In the genomic region with DNA sequence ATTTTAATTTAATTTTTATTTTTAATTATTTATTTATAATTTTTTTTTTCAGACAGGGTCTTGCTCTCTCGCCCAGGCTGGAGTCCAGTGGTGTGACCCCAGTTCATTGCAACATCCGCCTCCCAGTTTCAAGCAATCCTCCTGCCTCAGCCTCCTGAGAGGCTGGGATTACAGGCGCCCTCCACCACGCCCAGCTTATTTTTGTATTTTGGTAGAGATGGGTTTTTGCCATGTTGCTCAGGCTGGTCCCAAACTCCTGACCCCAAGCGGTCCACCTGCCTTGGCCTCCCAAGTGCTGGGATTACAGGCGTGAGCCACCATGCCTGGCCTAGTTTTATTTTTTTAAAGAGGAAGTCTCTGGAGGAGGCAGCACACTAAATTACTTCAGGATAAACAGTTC, we compare ENCODE assay signal across 28 cellular contexts.
"Had no signal": no experiment of that assay in that cellular context is flagged by ENCODE, and none has a peak within 500 bp of the region (broad histone marks: within the 10 kb centered on the region; RNA-seq: fewer than 3 reads in every experiment).

No MANE protein-coding gene starts in this region.

- H3K27me3 Mint-ChIP-seq: dendritic cell treated with granulocyte-macrophage colony-stimulating factor and Interleukin-4, amounts not matched to agents 40 ng/mL and 50 ng/mL, for 4 days; naive B cell; natural killer cell treated with Interleukin-12 subunit alpha and Interleukin-12 subunit beta and Interleukin-15 and Interleukin-18, amount 100 ng/mL, for 72 hours; progenitor cell of endocrine pancreas; stimulated activated naive B cell treated with anti-CD40 and anti-IgM and Interleukin-4, amounts not matched to agents 10 μg/mL and 1 μg/mL and 100 μg/mL, for 72 hours; stimulated activated naive CD8-positive, alpha-beta T cell treated with anti-CD3 and anti-CD28 coated beads, Interleukin-15, Interleukin-2, amounts not matched to agents 100 ng/mL and 50 ng/mL, for 24 hours had no signal

- H3K4me3 Mint-ChIP-seq: dendritic cell treated with granulocyte-macrophage colony-stimulating factor and Interleukin-4, amounts not matched to agents 40 ng/mL and 50 ng/mL, for 4 days; endodermal cell; mesothelial cell of epicardium; naive B cell; natural killer cell treated with Interleukin-12 subunit alpha and Interleukin-12 subunit beta and Interleukin-15 and Interleukin-18, amount 100 ng/mL, for 72 hours; neural crest cell; stimulated activated naive B cell treated with anti-CD40 and anti-IgM and Interleukin-4, amounts not matched to agents 10 μg/mL and 1 μg/mL and 100 μg/mL, for 72 hours; stimulated activated naive CD8-positive, alpha-beta T cell treated with anti-CD3 and anti-CD28 coated beads, Interleukin-15, Interleukin-2, amounts not matched to agents 100 ng/mL and 50 ng/mL, for 24 hours had no signal

- H3K4me1 Mint-ChIP-seq: naive B cell had no signal

- DNase-seq: colonic mucosa; effector CD8-positive, alpha-beta T cell; endodermal cell; foreskin fibroblast; gastrocnemius medialis; head of caudate nucleus; left cardiac atrium; left lung; mesenchymal stem cell; mucosa of descending colon; naive B cell; sigmoid colon; stimulated activated CD4-positive, alpha-beta T cell treated with anti-CD3 and anti-CD28 coated beads, Interleukin-4, amount 100 ng/mL, for 4 hours; stimulated activated naive B cell treated with anti-CD40 and anti-IgM and Interleukin-4, amounts not matched to agents 10 μg/mL and 1 μg/mL and 100 μg/mL, for 72 hours; transverse colon had no signal

- H3K9me3 ChIP-seq: colonic mucosa, gastrocnemius medialis, left lung, mucosa of descending colon, neutrophil, pancreas, right atrium auricular region, sigmoid colon, suprapubic skin, transverse colon, vagina had no signal

- H3K9me3 Mint-ChIP-seq: dendritic cell treated with granulocyte-macrophage colony-stimulating factor and Interleukin-4, amounts not matched to agents 40 ng/mL and 50 ng/mL, for 4 days; endodermal cell; mesothelial cell of epicardium; naive B cell; natural killer cell treated with Interleukin-12 subunit alpha and Interleukin-12 subunit beta and Interleukin-15 and Interleukin-18, amount 100 ng/mL, for 72 hours; neural crest cell; stimulated activated naive B cell treated with anti-CD40 and anti-IgM and Interleukin-4, amounts not matched to agents 10 μg/mL and 1 μg/mL and 100 μg/mL, for 72 hours; stimulated activated naive CD8-positive, alpha-beta T cell treated with anti-CD3 and anti-CD28 coated beads, Interleukin-15, Interleukin-2, amounts not matched to agents 100 ng/mL and 50 ng/mL, for 24 hours had no signal

- H3K36me3 ChIP-seq: colonic mucosa, gastrocnemius medialis, left lung, neutrophil, pancreas, right atrium auricular region, sigmoid colon, suprapubic skin, transverse colon, vagina had no signal

- ATAC-seq: esophagus mucosa; gastrocnemius medialis; left cardiac atrium; left lung; mucosa of descending colon; natural killer cell treated with Interleukin-12 subunit alpha and Interleukin-12 subunit beta and Interleukin-15 and Interleukin-18, amount 100 ng/mL, for 72 hours; pancreas; stimulated activated naive B cell treated with anti-CD40 and anti-IgM and Interleukin-4, amounts not matched to agents 10 μg/mL and 1 μg/mL and 100 μg/mL, for 72 hours had no signal

- H3K27ac ChIP-seq: colonic mucosa, epithelial cell of prostate, left lung, neutrophil, sigmoid colon, suprapubic skin, vagina had no signal

- H3K27me3 ChIP-seq: colonic mucosa, gastrocnemius medialis, left lung, neutrophil, pancreas, right atrium auricular region, sigmoid colon, suprapubic skin, transverse colon, vagina had no signal

- FAIRE-seq: pancreas had no signal

- H3K4me1 ChIP-seq: colonic mucosa, vagina had no signal

- H3K36me3 Mint-ChIP-seq: naive B cell; natural killer cell treated with Interleukin-12 subunit alpha and Interleukin-12 subunit beta and Interleukin-15 and Interleukin-18, amount 100 ng/mL, for 72 hours; stimulated activated naive B cell treated with anti-CD40 and anti-IgM and Interleukin-4, amounts not matched to agents 10 μg/mL and 1 μg/mL and 100 μg/mL, for 72 hours had no signal

- H3K4me3 ChIP-seq: colonic mucosa, gastrocnemius medialis, left lung, mucosa of descending colon, pancreas, right atrium auricular region, sigmoid colon, suprapubic skin, transverse colon, vagina had no signal
